2 cellular contexts compared by ENCODE assay signal in genomic region chr12:6950944-6951540, GRCh38.
TF ChIP-seq lines count a peak whose summit lies in the region.

TSS of gene PTPN6 (plus strand) at chr12:6951356. CDS start at chr12:6951513, 157 bp downstream.

TF ChIP-seq in SK-N-SH, 30 proteins besides CTCF, POLR2A, EP300 and RAD21 (continued from another document):
- TF ChIP-seq SIN3A (IDR thresholded peaks at IDR 0.05; ENCODE audit: borderline replicate concordance, low read depth, low read length): no peak
- TF ChIP-seq SMC3 (IDR thresholded peaks at IDR 0.05; ENCODE audit: low read depth, low read length): no peak
- TF ChIP-seq FOXM1 (IDR thresholded peaks at IDR 0.05; ENCODE audit: low read depth): no peak
- TF ChIP-seq RCOR1 (IDR thresholded peaks at IDR 0.05; ENCODE audit: low read length): no peak
- no peak for TF ChIP-seq FOXJ3 (CRISPR knock-in tag; IDR thresholded peaks at IDR 0.05)
- TF ChIP-seq GABPA (IDR thresholded peaks at IDR 0.05; ENCODE audit: low read depth): no peak
- TF ChIP-seq ELF1 (IDR thresholded peaks at IDR 0.05): no peak
- no peak for TF ChIP-seq FOSL2 (IDR thresholded peaks at IDR 0.05; ENCODE audit: borderline replicate concordance, low read depth)
- TF ChIP-seq POLR2AphosphoS5 (IDR thresholded peaks at IDR 0.05; ENCODE audit: low read depth, low read length): no peak

TF ChIP-seq in SK-N-SH treated with all-trans-retinoic acid at 6 μM for 48 hours, 23 proteins besides CTCF, POLR2A, EP300 and RAD21 (continued from another document):
- TF ChIP-seq, protein P1, sequence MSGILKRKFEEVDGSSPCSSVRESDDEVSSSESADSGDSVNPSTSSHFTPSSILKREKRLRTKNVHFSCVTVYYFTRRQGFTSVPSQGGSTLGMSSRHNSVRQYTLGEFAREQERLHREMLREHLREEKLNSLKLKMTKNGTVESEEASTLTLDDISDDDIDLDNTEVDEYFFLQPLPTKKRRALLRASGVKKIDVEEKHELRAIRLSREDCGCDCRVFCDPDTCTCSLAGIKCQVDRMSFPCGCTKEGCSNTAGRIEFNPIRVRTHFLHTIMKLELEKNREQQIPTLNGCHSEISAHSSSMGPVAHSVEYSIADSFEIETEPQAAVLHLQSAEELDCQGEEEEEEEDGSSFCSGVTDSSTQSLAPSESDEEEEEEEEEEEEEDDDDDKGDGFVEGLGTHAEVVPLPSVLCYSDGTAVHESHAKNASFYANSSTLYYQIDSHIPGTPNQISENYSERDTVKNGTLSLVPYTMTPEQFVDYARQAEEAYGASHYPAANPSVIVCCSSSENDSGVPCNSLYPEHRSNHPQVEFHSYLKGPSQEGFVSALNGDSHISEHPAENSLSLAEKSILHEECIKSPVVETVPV (CRISPR knock-in tag; IDR thresholded peaks at IDR 0.05): no peak
- no peak for TF ChIP-seq ZFP30 (CRISPR knock-in tag; IDR thresholded peaks at IDR 0.05)
- no peak for TF ChIP-seq ZNF8 (CRISPR knock-in tag; IDR thresholded peaks at IDR 0.05)
- TF ChIP-seq ZC3H10 (CRISPR knock-in tag; IDR thresholded peaks at IDR 0.05): no peak
- TF ChIP-seq CSDC2 (CRISPR knock-in tag; IDR thresholded peaks at IDR 0.05): no peak
- TF ChIP-seq ZNF565 (CRISPR knock-in tag; conservative IDR thresholded peaks at IDR 0.05; ENCODE audit: low read depth): no peak
- TF ChIP-seq RARB (CRISPR knock-in tag; IDR thresholded peaks at IDR 0.05): no peak
- TF ChIP-seq GLIS3 (CRISPR knock-in tag; IDR thresholded peaks at IDR 0.05): no peak
- no peak for TF ChIP-seq PATZ1 (CRISPR knock-in tag; IDR thresholded peaks at IDR 0.05; ENCODE audit: borderline replicate concordance)
- no peak for TF ChIP-seq TOX (CRISPR knock-in tag; IDR thresholded peaks at IDR 0.05; ENCODE audit: borderline replicate concordance)
